ENCODE assay signal across 28 cellular contexts in the genomic region with DNA sequence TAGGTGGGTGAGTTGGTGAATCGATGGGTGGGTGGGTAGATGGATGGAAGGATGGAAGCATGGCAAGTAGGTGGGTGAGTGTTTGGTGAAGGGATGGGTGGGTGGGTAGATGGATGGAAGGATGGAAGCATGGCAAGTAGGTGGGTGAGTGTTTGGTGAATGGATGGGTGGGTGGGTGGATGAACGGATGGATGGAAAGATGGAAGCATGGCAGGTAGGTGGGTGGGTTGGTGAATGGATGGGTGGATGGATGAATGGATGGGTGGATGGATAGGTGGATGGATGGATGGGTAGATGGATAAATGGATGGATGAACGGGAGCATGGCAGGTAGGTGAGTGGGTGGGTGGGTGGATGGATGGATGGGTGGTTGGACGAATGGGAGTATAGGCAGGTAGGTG.
"Had no signal": no experiment of that assay in that cellular context is flagged by ENCODE, and none has a peak within 500 bp of the region (broad histone marks: within the 10 kb centered on the region; RNA-seq: fewer than 3 reads in every experiment).

No MANE protein-coding gene starts in this region.

- H3K36me3 ChIP-seq: stomach, suprapubic skin, thoracic aorta, thyroid gland, tibial artery, tibial nerve, transverse colon, upper lobe of left lung, upper lobe of right lung, uterus, vagina had no signal

- H3K27ac ChIP-seq: stomach, suprapubic skin, testis, thoracic aorta, thyroid gland, tibial artery, tibial nerve, transverse colon, upper lobe of left lung, upper lobe of right lung, uterus, vagina had no signal

- H3K4me3 ChIP-seq: stomach, suprapubic skin, testis, thoracic aorta, thyroid gland, tibial artery, tibial nerve, transverse colon, upper lobe of left lung, upper lobe of right lung, uterus, vagina had no signal

- H3K36me3 Mint-ChIP-seq: stimulated activated effector memory CD8-positive, alpha-beta T cell treated with anti-CD3 and anti-CD28 coated beads, Interleukin-12 subunit alpha, Interleukin-12 subunit beta, amount 100 ng/mL, for 72 hours; stimulated activated memory B cell treated with anti-CD40 and anti-IgM and Interleukin-4, amounts not matched to agents 10 μg/mL and 1 μg/mL and 100 μg/mL, for 72 hours; stimulated activated naive B cell treated with anti-CD40 and anti-IgM and Interleukin-4, amounts not matched to agents 10 μg/mL and 1 μg/mL and 100 μg/mL, for 72 hours; type B pancreatic cell had no signal

- H3K4me3 Mint-ChIP-seq: stimulated activated effector memory CD8-positive, alpha-beta T cell treated with anti-CD3 and anti-CD28 coated beads, Interleukin-12 subunit alpha, Interleukin-12 subunit beta, amount 100 ng/mL, for 72 hours; stimulated activated memory B cell treated with anti-CD40 and anti-IgM and Interleukin-4, amounts not matched to agents 10 μg/mL and 1 μg/mL and 100 μg/mL, for 72 hours; stimulated activated naive B cell treated with anti-CD40 and anti-IgM and Interleukin-4, amounts not matched to agents 10 μg/mL and 1 μg/mL and 100 μg/mL, for 72 hours; stimulated activated naive CD8-positive, alpha-beta T cell treated with anti-CD3 and anti-CD28 coated beads, Interleukin-15, amount 100 ng/mL, for 72 hours; stimulated activated naive CD8-positive, alpha-beta T cell treated with anti-CD3 and anti-CD28 coated beads, Interleukin-15, Interleukin-2, amounts not matched to agents 100 ng/mL and 50 ng/mL, for 24 hours; type B pancreatic cell had no signal

- H3K9me3 ChIP-seq: stomach, suprapubic skin, testis, thoracic aorta, thyroid gland, tibial artery, tibial nerve, transverse colon, upper lobe of left lung, upper lobe of right lung, uterus, vagina had no signal

- H3K4me1 ChIP-seq: testis, uterus had no signal

- H3K27me3 ChIP-seq: testis, thyroid gland, uterus, vagina had no signal

- H3K4me1 Mint-ChIP-seq: stimulated activated memory B cell treated with anti-CD40 and anti-IgM and Interleukin-4, amounts not matched to agents 10 μg/mL and 1 μg/mL and 100 μg/mL, for 72 hours; stimulated activated naive B cell treated with anti-CD40 and anti-IgM and Interleukin-4, amounts not matched to agents 10 μg/mL and 1 μg/mL and 100 μg/mL, for 72 hours; stimulated activated naive CD8-positive, alpha-beta T cell treated with anti-CD3 and anti-CD28 coated beads, Interleukin-15, amount 100 ng/mL, for 72 hours had no signal

- H3K9me3 Mint-ChIP-seq: stimulated activated effector memory CD8-positive, alpha-beta T cell treated with anti-CD3 and anti-CD28 coated beads, Interleukin-12 subunit alpha, Interleukin-12 subunit beta, amount 100 ng/mL, for 72 hours; stimulated activated naive B cell treated with anti-CD40 and anti-IgM and Interleukin-4, amounts not matched to agents 10 μg/mL and 1 μg/mL and 100 μg/mL, for 72 hours; stimulated activated naive CD8-positive, alpha-beta T cell treated with anti-CD3 and anti-CD28 coated beads, Interleukin-15, Interleukin-2, amounts not matched to agents 100 ng/mL and 50 ng/mL, for 24 hours; type B pancreatic cell had no signal

- H3K27ac Mint-ChIP-seq: stimulated activated effector memory CD8-positive, alpha-beta T cell treated with anti-CD3 and anti-CD28 coated beads, Interleukin-12 subunit alpha, Interleukin-12 subunit beta, amount 100 ng/mL, for 72 hours; stimulated activated memory B cell treated with anti-CD40 and anti-IgM and Interleukin-4, amounts not matched to agents 10 μg/mL and 1 μg/mL and 100 μg/mL, for 72 hours; stimulated activated naive B cell treated with anti-CD40 and anti-IgM and Interleukin-4, amounts not matched to agents 10 μg/mL and 1 μg/mL and 100 μg/mL, for 72 hours; stimulated activated naive CD8-positive, alpha-beta T cell treated with anti-CD3 and anti-CD28 coated beads, Interleukin-15, amount 100 ng/mL, for 72 hours; stimulated activated naive CD8-positive, alpha-beta T cell treated with anti-CD3 and anti-CD28 coated beads, Interleukin-15, Interleukin-2, amounts not matched to agents 100 ng/mL and 50 ng/mL, for 24 hours; type B pancreatic cell had no signal

- ATAC-seq: stimulated activated effector memory CD8-positive, alpha-beta T cell treated with anti-CD3 and anti-CD28 coated beads, Interleukin-12 subunit alpha, Interleukin-12 subunit beta, amount 100 ng/mL, for 72 hours; stimulated activated memory B cell treated with anti-CD40 and anti-IgM and Interleukin-4, amounts not matched to agents 10 μg/mL and 1 μg/mL and 100 μg/mL, for 72 hours; stimulated activated naive B cell treated with anti-CD40 and anti-IgM and Interleukin-4, amounts not matched to agents 10 μg/mL and 1 μg/mL and 100 μg/mL, for 72 hours; stimulated activated naive CD8-positive, alpha-beta T cell treated with anti-CD3 and anti-CD28 coated beads, Interleukin-15, amount 100 ng/mL, for 72 hours; stimulated activated naive CD8-positive, alpha-beta T cell treated with anti-CD3 and anti-CD28 coated beads, Interleukin-15, Interleukin-2, amounts not matched to agents 100 U/mL and 50 U/mL, for 24 hours; upper lobe of right lung had no signal

- DNase-seq: stimulated activated CD4-positive, alpha-beta T cell treated with anti-CD3 and anti-CD28 coated beads, Interleukin-2, amount 100 ng/mL, for 48 hours; stimulated activated CD4-positive, alpha-beta T cell treated with anti-CD3 and anti-CD28 coated beads, Interleukin-4, amount 100 ng/mL, for 1 hour; stimulated activated CD4-positive, alpha-beta T cell treated with anti-CD3 and anti-CD28 coated beads, Interleukin-4, amount 100 ng/mL, for 24 hours; stimulated activated CD4-positive, alpha-beta T cell treated with anti-CD3 and anti-CD28 coated beads, Interleukin-4, amount 100 ng/mL, for 4 hours; stimulated activated CD8-positive, alpha-beta memory T cell treated with anti-CD3 and anti-CD28 coated beads, Interleukin-4, amount 100 ng/mL, for 48 hours; stimulated activated naive B cell treated with anti-CD40 and anti-IgM and Interleukin-4, amounts not matched to agents 10 μg/mL and 1 μg/mL and 100 μg/mL, for 72 hours; stimulated activated naive CD4-positive, alpha-beta T cell; stimulated activated naive CD4-positive, alpha-beta T cell treated with Interleukin-2 at 50 U/mL for 16 hours; stimulated activated naive CD8-positive, alpha-beta T cell treated with anti-CD3 and anti-CD28 coated beads, Interleukin-15, amount 100 ng/mL, for 72 hours; stimulated activated naive CD8-positive, alpha-beta T cell treated with anti-CD3 and anti-CD28 coated beads, Interleukin-15, Interleukin-2, amounts not matched to agents 100 U/mL and 50 U/mL, for 24 hours; stomach; substantia nigra; testis; thyroid gland; tibial artery; transverse colon; trophoblast cell; upper lobe of left lung; upper lobe of right lung; uterus had no signal
